Comparison of ENCODE assay signal across 8 cellular contexts in genomic region chr16:106623-107324, GRCh38. TPM values are rescaled to one million over a fixed set of nuclear protein-coding genes. Genes with fewer than 3 reads are reported as not detected.
A peak's percentile ranks its signal among the peaks of the same experiment; 100 is the strongest.
DNase-seq lines count a peak whose midpoint lies in the region; ATAC-seq and TF ChIP-seq lines count a peak whose summit lies in the region.

No MANE protein-coding gene starts in this region.

- H3K4me1 Mint-ChIP-seq in stimulated activated effector memory CD8-positive, alpha-beta T cell treated with anti-CD3 and anti-CD28 coated beads, Interleukin-12 subunit alpha, Interleukin-12 subunit beta, amount 100 ng/mL, for 72 hours, result peaks cover 12% of the 10 kb centered on the region

- peak; percentile 90 for TF ChIP-seq CTCF in C4-2B (conservative IDR thresholded peaks at IDR 0.05)

- peak; percentile 76 for ATAC-seq in stimulated activated effector memory CD8-positive, alpha-beta T cell treated with anti-CD3 and anti-CD28 coated beads, Interleukin-12 subunit alpha, Interleukin-12 subunit beta, amount 100 ng/mL, for 72 hours
- no peak for ATAC-seq in GM19035 (IDR thresholded peaks at IDR 0.05; ENCODE audit: unreplicated experiment)

- no peak overlapping the region for H3K27ac Mint-ChIP-seq in stimulated activated effector memory CD8-positive, alpha-beta T cell treated with anti-CD3 and anti-CD28 coated beads, Interleukin-12 subunit alpha, Interleukin-12 subunit beta, amount 100 ng/mL, for 72 hours

- CTCF ChIA-PET in HEK293T (lab: Yijun Ruan, JAX), result interaction anchor here (0.6 to 2.1 kb wide), 15 partner anchors 9 to 612 kb away, joined by 3 to 16 read pairs (median 5); partner anchors contain the start of genes POLR3K and SNRNP25

- no peak overlapping the region for H3K4me3 Mint-ChIP-seq in stimulated activated effector memory CD8-positive, alpha-beta T cell treated with anti-CD3 and anti-CD28 coated beads, Interleukin-12 subunit alpha, Interleukin-12 subunit beta, amount 100 ng/mL, for 72 hours

- DNase-seq in HEK293T (ENCODE audit: extremely low spot score) (peak; percentile 79), NCI-H526 treated with DMSO at 0.1 percent for 48 hours (lab: John Stamatoyannopoulos, UW) (peak; percentile 9), lung microvascular endothelial cell (ENCODE audit: low read depth in 2 of 2) (peak; percentile 83 to 88)
- DNase-seq in activated CD4-positive, alpha-beta T cell treated with anti-CD3 and anti-CD28 coated beads, Interleukin-2, amount 50 U/mL, for 4 hours, result peak; percentile 34 to 43
- peak; percentile 47 for DNase-seq in effector CD4-positive, alpha-beta T cell
- DNase-seq in stimulated activated effector memory CD8-positive, alpha-beta T cell treated with anti-CD3 and anti-CD28 coated beads, Interleukin-12 subunit alpha, Interleukin-12 subunit beta, amount 100 ng/mL, for 72 hours (ENCODE audit: low spot score in 2 of 2), result peak; percentile 44 to 63

- POLR2A ChIA-PET in HEK293T (lab: Yijun Ruan, JAX), result interaction anchor here (0.5 to 1.5 kb wide), 5 partner anchors 41 to 128 kb away, joined by 3 read pairs; partner anchors contain the start of genes FAM234A, HBQ1 and POLR3K

- H3K9me3 Mint-ChIP-seq in stimulated activated effector memory CD8-positive, alpha-beta T cell treated with anti-CD3 and anti-CD28 coated beads, Interleukin-12 subunit alpha, Interleukin-12 subunit beta, amount 100 ng/mL, for 72 hours, result no peaks in the 10 kb centered on the region

- peaks cover 97% of the 10 kb centered on the region for H3K36me3 Mint-ChIP-seq in stimulated activated effector memory CD8-positive, alpha-beta T cell treated with anti-CD3 and anti-CD28 coated beads, Interleukin-12 subunit alpha, Interleukin-12 subunit beta, amount 100 ng/mL, for 72 hours

- no peak overlapping the region for H3K27ac ChIP-seq in C4-2B

TF ChIP-seq in HEK293T, 16 proteins besides CTCF, POLR2A, EP300 and RAD21:
- TF ChIP-seq L3MBTL2 (conservative IDR thresholded peaks at IDR 0.05) (no peak), ARNT (IDR thresholded peaks at IDR 0.05) (no peak), SP1 (IDR thresholded peaks at IDR 0.05) (no peak), HDGF (IDR thresholded peaks at IDR 0.05; ENCODE audit: borderline replicate concordance) (no peak), PKNOX1 (IDR thresholded peaks at IDR 0.05) (no peak), BHLHE40 (IDR thresholded peaks at IDR 0.05; ENCODE audit: borderline replicate concordance) (no peak), FOXA1 (IDR thresholded peaks at IDR 0.05) (no peak), CTBP1 (IDR thresholded peaks at IDR 0.05; ENCODE audit: borderline replicate concordance) (no peak), ZNF384 (IDR thresholded peaks at IDR 0.05) (no peak), NFRKB (IDR thresholded peaks at IDR 0.05) (no peak), FOXM1 (IDR thresholded peaks at IDR 0.05; ENCODE audit: borderline replicate concordance) (no peak), FOXK2 (IDR thresholded peaks at IDR 0.05) (no peak), LEF1 (IDR thresholded peaks at IDR 0.05; ENCODE audit: borderline replicate concordance) (no peak), SUZ12 (IDR thresholded peaks at IDR 0.05) (no peak), ELF4 (IDR thresholded peaks at IDR 0.05) (no peak), TARDBP (IDR thresholded peaks at IDR 0.05) (no peak)

RNA-seq across cellular contexts. Expression of gene MPG, which starts 28.7 kb away (rescaled TPM):
- 186 and 202 TPM in 2 replicates for total RNA-seq in lung microvascular endothelial cell

RNA-seq across cellular contexts. Expression of gene NPRL3, which starts 31.7 kb away (rescaled TPM):
- total RNA-seq in lung microvascular endothelial cell, result 2.4 and 3.6 TPM in 2 replicates

RNA-seq across cellular contexts. Expression of gene RHBDF1, which starts 34.3 kb away (rescaled TPM):
- 12.6 and 24.8 TPM in 2 replicates for total RNA-seq in lung microvascular endothelial cell

RNA-seq across cellular contexts. Expression of gene HBZ, which starts 45.7 kb away (rescaled TPM):
- not detected in 2 replicates for total RNA-seq in lung microvascular endothelial cell

RNA-seq across cellular contexts. Expression of gene SNRNP25, which starts 53.1 kb away (rescaled TPM):
- 14.1 and 25.7 TPM in 2 replicates for total RNA-seq in lung microvascular endothelial cell

Comparison
In these comparisons a context has a peak if more than half of its experiments do, and no peak if none do; other contexts are left out.
1. DNase-seq: peak in every context shown above with its lines; median percentile 86 in lung microvascular endothelial cell; 79 in HEK293T; 54 in stimulated activated effector memory CD8-positive, alpha-beta T cell treated with anti-CD3 and anti-CD28 coated beads, Interleukin-12 subunit alpha, Interleukin-12 subunit beta, amount 100 ng/mL, for 72 hours; 47 in effector CD4-positive, alpha-beta T cell; 38 in activated CD4-positive, alpha-beta T cell treated with anti-CD3 and anti-CD28 coated beads, Interleukin-2, amount 50 U/mL, for 4 hours; 9 in NCI-H526 treated with DMSO at 0.1 percent for 48 hours.